ENCODE assay signal across 20 cellular contexts in the genomic region with DNA sequence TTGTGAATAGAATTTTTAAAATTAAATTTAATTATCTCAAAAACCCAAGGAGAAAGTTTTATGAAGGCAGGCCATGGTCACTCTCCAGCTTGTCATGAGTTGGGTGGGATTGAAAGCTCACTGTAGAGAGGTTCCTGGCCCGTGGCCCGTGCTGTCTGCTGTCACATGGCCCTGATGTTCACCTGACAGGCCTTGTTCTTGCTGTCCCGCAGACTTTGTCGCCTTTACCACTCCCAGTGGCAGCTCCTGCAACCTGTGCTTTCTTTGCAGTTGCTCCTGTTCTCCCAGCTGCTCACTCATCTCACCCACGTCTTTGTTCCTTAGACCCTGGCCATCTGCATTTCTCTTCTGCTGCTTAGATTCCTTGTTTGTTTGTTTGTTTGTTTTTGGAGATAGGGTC.
"Had no signal": no experiment of that assay in that cellular context is flagged by ENCODE, and none has a peak within 500 bp of the region (broad histone marks: within the 10 kb centered on the region; RNA-seq: fewer than 3 reads in every experiment).

No MANE protein-coding gene starts in this region.

- FAIRE-seq: colon, frontal cortex, keratinocyte had no signal

- H3K27me3 Mint-ChIP-seq: progenitor cell of endocrine pancreas had no signal

- H2AFZ ChIP-seq: parathyroid adenoma had no signal

- H3K4me2 ChIP-seq: smooth muscle cell had no signal

- H3K27ac ChIP-seq: lower lobe of right lung, neutrophil, parathyroid adenoma, stomach, thyroid gland, vagina had no signal

- H3K4me1 Mint-ChIP-seq: nephron had no signal

- H3K9ac ChIP-seq: parathyroid adenoma had no signal

- H3K4me1 ChIP-seq: lower lobe of right lung, parathyroid adenoma, thyroid gland, vagina had no signal

- H3K4me3 ChIP-seq: lower lobe of right lung, smooth muscle cell, stomach, thyroid gland, vagina had no signal

- H3K27me3 ChIP-seq: dorsolateral prefrontal cortex, neutrophil, stomach, thyroid gland, vagina had no signal

- H3K9me3 Mint-ChIP-seq: nephron had no signal

- H3K9me3 ChIP-seq: lower lobe of right lung, neutrophil, stomach, thyroid gland, vagina had no signal

- H3K4me3 Mint-ChIP-seq: nephron had no signal

- DNase-seq: dorsolateral prefrontal cortex; effector CD4-positive, alpha-beta T cell; lower lobe of right lung; stimulated activated CD4-positive, alpha-beta T cell treated with anti-CD3 and anti-CD28 coated beads, Interleukin-12 subunit alpha, Interleukin-12 subunit beta, amount 100 ng/mL, for 4 hours; stimulated activated CD4-positive, alpha-beta T cell treated with anti-CD3 and anti-CD28 coated beads, Interleukin-1b, Interleukin-23, amount 100 ng/mL, for 48 hours; stimulated activated CD4-positive, alpha-beta T cell treated with anti-CD3 and anti-CD28 coated beads, Interleukin-4, amount 100 ng/mL, for 1 hour; stimulated activated CD8-positive, alpha-beta memory T cell treated with anti-CD3 and anti-CD28 coated beads, Interleukin-4, amount 100 ng/mL, for 48 hours; stimulated activated naive CD4-positive, alpha-beta T cell treated with Interleukin-2 at 50 U/mL for 16 hours; stomach; thyroid gland; trophoblast cell had no signal
